ENCODE assay signal across 9 cellular contexts in the genomic region with DNA sequence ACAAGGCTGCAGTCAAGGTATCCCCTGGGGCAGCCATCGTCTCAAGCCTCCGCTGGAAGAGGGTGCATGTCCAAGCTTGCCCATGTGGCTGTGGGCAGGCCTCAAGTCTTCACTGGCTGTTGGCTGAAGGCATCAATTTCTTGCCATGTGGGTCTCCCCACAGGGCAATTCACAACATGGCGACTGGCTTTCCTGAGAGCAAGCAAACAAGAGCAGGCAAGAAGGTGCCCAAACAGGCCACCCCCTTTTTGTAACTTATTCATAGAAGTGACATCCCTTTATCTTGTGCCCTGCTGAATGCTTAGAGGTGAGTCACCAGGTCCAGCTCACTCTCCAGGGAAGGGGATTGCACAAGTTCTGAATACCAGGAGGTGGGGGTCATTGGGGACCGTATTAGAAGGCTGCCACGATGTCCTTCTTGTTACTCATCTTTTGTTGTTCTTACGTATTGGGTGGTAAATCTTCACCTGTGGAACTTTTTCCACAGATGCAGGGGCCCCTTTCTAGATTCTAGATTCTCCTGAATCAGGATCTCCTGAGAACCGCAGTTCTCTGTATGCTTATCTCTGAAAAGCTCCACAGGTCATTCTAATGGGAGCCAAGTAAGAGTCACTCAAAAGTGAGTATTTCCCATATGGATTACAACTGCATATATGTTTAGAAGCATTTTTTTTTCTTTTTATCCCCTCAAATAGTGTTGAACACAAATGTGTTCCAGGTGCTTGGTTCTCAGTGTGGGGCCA. TPM values are rescaled to one million over a fixed set of nuclear protein-coding genes. Genes with fewer than 3 reads are reported as not detected.
DNase-seq lines count a peak whose midpoint lies in the region; ATAC-seq and TF ChIP-seq lines count a peak whose summit lies in the region.
"Had no signal": no experiment of that assay in that cellular context is flagged by ENCODE, and none has a peak within 500 bp of the region (broad histone marks: within the 10 kb centered on the region; RNA-seq: fewer than 3 reads in every experiment).

No MANE protein-coding gene starts in this region.

- in situ Hi-C loops in mammary epithelial cell (cut with MboI; ENCODE audit: low sequenced_read_pairs in 2 of 2) = no loop called here

- DNase-seq in Right ventricle myocardium inferior (ENCODE audit: missing footprints) = no peak
- no peak for DNase-seq in cardiac septum (ENCODE audit: low spot score)
- DNase-seq in mammary epithelial cell = peak; percentile 97
- peak; percentile 67 to 84 for DNase-seq in lower leg skin (ENCODE audit: low spot score in 2 of 2)
- DNase-seq in NCI-H510A (lab: John Stamatoyannopoulos, UW) = no peak
- DNase-seq in Ammon's horn (ENCODE audit: low spot score) = no peak
- no peak for DNase-seq in NCI-H510A treated with DMSO at 0.1 percent for 48 hours (lab: John Stamatoyannopoulos, UW)
- DNase-seq: naive B cell had no signal

- H3K4me1 ChIP-seq in mammary epithelial cell (ENCODE audit: insufficient read depth, low read length) = peaks cover 41% of the 10 kb centered on the region

- TF ChIP-seq CTCF in mammary epithelial cell (conservative IDR thresholded peaks at IDR 0.05 in 1 of 2, IDR thresholded peaks at IDR 0.05 in 1 of 2; ENCODE audit: extremely low read depth in 1 of 2, insufficient read depth in 1 of 2, low read depth in 1 of 2, low read length in 2 of 2) (no peak), lower leg skin (IDR thresholded peaks at IDR 0.05) (no peak)

- H3K27me3 ChIP-seq in mammary epithelial cell (ENCODE audit: insufficient read depth, low read length) = no peaks in the 10 kb centered on the region

- peak overlapping the region; percentile 91 for H3K27ac ChIP-seq in mammary epithelial cell (ENCODE audit: insufficient read depth, low read depth, low read length)

- CTCF ChIA-PET in mammary epithelial cell (lab: Charles Lee; ENCODE audit: low non-redundant PET) = no interaction called here

- peak overlapping the region; percentile 24 for H2AFZ ChIP-seq in mammary epithelial cell (ENCODE audit: low read depth, low read length)

- H3K4me3 ChIP-seq in mammary epithelial cell (replicated peaks in 1 of 3; ENCODE audit: insufficient read depth in 1 of 3, low read depth in 2 of 3, low read length in 3 of 3) = no peak overlapping the region
- H3K4me3 ChIP-seq in lower leg skin (ENCODE audit: low read depth, poor library complexity, severe bottlenecking) = no peak overlapping the region

- dilution Hi-C loops in mammary epithelial cell (cut with HindIII; ENCODE audit: low sequenced_read_pairs) = loop anchor here (5.0 kb wide), 1 partner anchor 96 kb away; no protein-coding TSS in a partner anchor

- H3K9ac ChIP-seq in mammary epithelial cell (ENCODE audit: insufficient read depth, low read length) = peak overlapping the region; percentile 65

- H3K4me2 ChIP-seq in mammary epithelial cell (ENCODE audit: insufficient read depth, low read depth, low read length) = peak overlapping the region; percentile 11

- TSS peak; percentile 62 for BruUV-seq in mammary epithelial cell (replicated peaks; lab: Mats Ljungman, UMichigan)

- 2% methylated on average over 7 of the region's 7 CpGs for WGBS in mammary epithelial cell (ENCODE audit: low coverage, missing lambda C conversion rate)
- WGBS in lower leg skin, 2 donors = 38 to 51% methylated on average over 7 of the region's 7 CpGs

- H4K20me1 ChIP-seq in mammary epithelial cell (ENCODE audit: insufficient read depth, low read length) = no peaks in the 10 kb centered on the region

- TF ChIP-seq POLR2A in lower leg skin (IDR thresholded peaks at IDR 0.05) = no peak

- no peaks in the 10 kb centered on the region for H3K36me3 ChIP-seq in mammary epithelial cell (ENCODE audit: insufficient read depth, low read length)

- no peaks in the 10 kb centered on the region for H3K9me3 ChIP-seq in mammary epithelial cell (replicated peaks; ENCODE audit: insufficient read depth, low read length)

- intact Hi-C loops in Right ventricle myocardium inferior (cut with DNase I) (no loop called here), cardiac septum (cut with DNase I) (no loop called here), mammary epithelial cell (cut with micrococcal nuclease) (loop anchor here (1.0 kb wide), 7 partner anchors 10 to 60 kb away; a partner anchor contains a TSS), lower leg skin (cut with DNase I; ENCODE audit: low total_unique reads) (no loop called here)

- peak; percentile 38 for ATAC-seq in Right ventricle myocardium inferior
- ATAC-seq in GM21576 (IDR thresholded peaks at IDR 0.05; ENCODE audit: unreplicated experiment) = no peak

- no peaks in the 10 kb centered on the region for H3K79me2 ChIP-seq in mammary epithelial cell (ENCODE audit: insufficient read depth, low read length)

RNA-seq across cellular contexts. Expression of a gene that starts 44.2 kb away (rescaled TPM):
- total RNA-seq in Right ventricle myocardium inferior (42.0 TPM), cardiac septum (98.7 TPM), mammary epithelial cell (100 to 1,000 TPM; 163 to 339 TPM), lower leg skin (100 to 1,000 TPM; 117 to 238 (median 145) TPM)
- 71.2 TPM for polyA plus RNA-seq in mammary epithelial cell
- polyA minus RNA-seq in mammary epithelial cell = 276 TPM

RNA-seq across cellular contexts. Expression of a gene that starts 57.8 kb away (rescaled TPM):
- total RNA-seq in Right ventricle myocardium inferior (515 TPM), cardiac septum (980 TPM), mammary epithelial cell (100 to 1,000 TPM; 299 to 771 TPM), lower leg skin (100 to 1,000 TPM in 3 of 4 donors, 10 to 100 TPM in 1; 78.5 to 175 (median 121) TPM)
- 326 TPM for polyA plus RNA-seq in mammary epithelial cell
- 122 TPM for polyA minus RNA-seq in mammary epithelial cell

Comparison
In these comparisons a context has a peak if more than half of its experiments do, and no peak if none do; other contexts are left out.
1. DNase-seq: peak in mammary epithelial cell (single experiment) and lower leg skin (2 of 2); none in Right ventricle myocardium inferior (single experiment), cardiac septum (single experiment), NCI-H510A (single experiment), Ammon's horn (single experiment) and NCI-H510A treated with DMSO at 0.1 percent for 48 hours (single experiment).